In the genomic region with DNA sequence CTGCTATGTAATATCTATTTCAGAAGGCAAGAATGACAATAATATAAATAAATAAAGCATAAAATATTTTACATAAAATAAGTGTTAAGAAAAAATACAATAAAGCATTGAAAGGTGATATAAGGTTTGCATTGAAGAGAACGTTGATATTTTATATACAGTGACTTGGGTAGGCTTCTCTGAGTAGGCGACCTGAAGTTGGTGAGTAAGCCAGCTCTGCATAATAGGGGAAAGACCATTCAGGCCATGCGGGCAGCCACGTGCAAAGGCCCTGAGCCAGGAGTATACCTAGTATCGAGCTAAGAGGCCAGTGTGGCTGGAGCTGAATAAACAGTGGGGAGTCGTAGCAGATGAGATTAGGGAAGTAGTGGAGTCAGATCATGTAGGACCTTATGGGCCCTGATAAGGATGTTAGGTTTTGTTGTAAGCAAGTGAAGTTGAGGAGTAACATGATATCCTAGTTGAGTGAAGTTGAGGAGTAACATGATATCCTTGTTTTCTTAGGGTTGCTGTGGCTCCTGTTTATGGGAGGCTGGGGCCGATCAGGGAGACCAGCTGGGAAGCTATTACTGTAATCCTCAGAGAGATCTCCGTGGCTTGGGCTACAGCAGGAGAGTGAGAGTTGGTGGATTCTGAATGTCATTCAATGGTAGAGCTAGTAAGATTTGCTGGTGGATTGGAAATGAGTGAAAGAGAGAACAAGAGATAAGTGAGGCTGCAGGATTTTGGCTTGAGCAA, we compare ENCODE assay signal across 12 cellular contexts. TPM values are rescaled to one million over a fixed set of nuclear protein-coding genes. Genes with fewer than 3 reads are reported as not detected.
DNase-seq lines count a peak whose midpoint lies in the region; ATAC-seq and TF ChIP-seq lines count a peak whose summit lies in the region.
"Had no signal": no experiment of that assay in that cellular context is flagged by ENCODE, and none has a peak within 500 bp of the region (broad histone marks: within the 10 kb centered on the region; RNA-seq: fewer than 3 reads in every experiment).

No MANE protein-coding gene starts in this region.

- H3K9me2 ChIP-seq in GM23338 (ENCODE audit: insufficient read depth) = peaks cover 2% of the 10 kb centered on the region; the same call in 1 of the 2 replicates

- H3K36me3 ChIP-seq in GM23338 (ENCODE audit: insufficient read depth) (no peaks in the 10 kb centered on the region), spleen (no peaks in the 10 kb centered on the region)
- H3K36me3 ChIP-seq: heart left ventricle, uterus had no signal

- H3K79me2 ChIP-seq in GM23338 (replicated peaks; ENCODE audit: insufficient read depth) = no peaks in the 10 kb centered on the region

- peak; percentile 95 for ATAC-seq in GM23338
- ATAC-seq: activated naive CD4-positive, alpha-beta T cell treated with anti-CD3 and anti-CD28 coated beads, Interleukin-2, amount 50 U/mL, for 72 hours; heart left ventricle had no signal

- no peaks in the 10 kb centered on the region for H3K9me3 ChIP-seq in spleen
- H3K9me3 ChIP-seq: heart left ventricle, right atrium auricular region, uterus had no signal

- DNase-seq in GM23338 (ENCODE audit: low spot score) (peak; percentile 80), NCI-H2171 treated with DMSO at 0.1 percent for 48 hours (lab: John Stamatoyannopoulos, UW) (peak; percentile 98), choroid plexus epithelial cell (ENCODE audit: low read depth) (peak; percentile 61), progenitor cell of endocrine pancreas (ENCODE audit: low spot score, unreplicated experiment) (no peak), GF-D8 (lab: John Stamatoyannopoulos, UW) (no peak), GOT3 (lab: John Stamatoyannopoulos, UW) (no peak), spleen (no peak)
- no peak for DNase-seq in activated CD4-positive, alpha-beta T cell treated with anti-CD3 and anti-CD28 coated beads for 48 hours
- DNase-seq: heart left ventricle, uterus had no signal

- WGBS in spleen, 5 donors = 54 to 64% (median 63%) methylated on average over 8 of the region's 8 CpGs

- H3F3A ChIP-seq in GM23338 (replicated peaks; ENCODE audit: low read depth) = no peaks in the 10 kb centered on the region

- TF ChIP-seq CTCF in GM23338 (conservative IDR thresholded peaks at IDR 0.05; ENCODE audit: low read depth in 2 of 2) = no peak
- TF ChIP-seq CTCF in choroid plexus epithelial cell (conservative IDR thresholded peaks at IDR 0.05; ENCODE audit: low read depth, low read length) = no peak
- TF ChIP-seq CTCF in progenitor cell of endocrine pancreas (IDR thresholded peaks at IDR 0.05; ENCODE audit: unreplicated experiment) = no peak
- TF ChIP-seq CTCF in spleen (IDR thresholded peaks at IDR 0.05 in 8 of 11, conservative IDR thresholded peaks at IDR 0.05 in 3 of 11) = no peak

- no peak for TF ChIP-seq POLR2A in spleen (IDR thresholded peaks at IDR 0.05)

- H3K4me2 ChIP-seq in GM23338 = peak overlapping the region; percentile 36

- H3K4me3 ChIP-seq in GM23338 = no peak overlapping the region
- no peak overlapping the region for H3K4me3 ChIP-seq in choroid plexus epithelial cell (ENCODE audit: low read depth, low read length)
- no peak overlapping the region for H3K4me3 ChIP-seq in spleen
- H3K4me3 ChIP-seq: heart left ventricle, right atrium auricular region, uterus had no signal

- H3K36me3 Mint-ChIP-seq in GM23338 (ENCODE audit: low read depth) (peaks cover 30% of the 10 kb centered on the region), progenitor cell of endocrine pancreas (ENCODE audit: insufficient read depth) (peaks cover 12% of the 10 kb centered on the region)

- no peak overlapping the region for H3K27ac ChIP-seq in GM23338 (ENCODE audit: low read depth)
- H3K27ac ChIP-seq in spleen = no peak overlapping the region
- H3K27ac ChIP-seq: heart left ventricle, right atrium auricular region, uterus had no signal

- intact Hi-C loops in spleen (cut with DNase I; ENCODE audit: low total_unique reads) = no loop called here

- H3K27me3 Mint-ChIP-seq in GM23338 (ENCODE audit: insufficient read depth, low read depth, poor library complexity) (peaks cover 10% of the 10 kb centered on the region), progenitor cell of endocrine pancreas (no peaks in the 10 kb centered on the region)

- H3K4me1 Mint-ChIP-seq in GM23338 (peaks cover 43% of the 10 kb centered on the region), progenitor cell of endocrine pancreas (ENCODE audit: low read depth) (peaks cover 34% of the 10 kb centered on the region)

- H3K27me3 ChIP-seq in GM23338 (ENCODE audit: insufficient read depth) (no peaks in the 10 kb centered on the region), spleen (replicated peaks in 1 of 7) (peaks cover 0 to 5% (median 0%) of the 10 kb centered on the region in 7 donors)
- H3K27me3 ChIP-seq: heart left ventricle, right atrium auricular region, uterus had no signal

- peaks cover 5% of the 10 kb centered on the region; the same call in 1 of the 3 replicates for H3K9me3 Mint-ChIP-seq in GM23338
- H3K9me3 Mint-ChIP-seq in progenitor cell of endocrine pancreas (ENCODE audit: low read depth) = peaks cover 7% of the 10 kb centered on the region

- H3K4me1 ChIP-seq in GM23338 (ENCODE audit: insufficient read depth) (peaks cover 13% of the 10 kb centered on the region), spleen (no peaks in the 10 kb centered on the region)
- H3K4me1 ChIP-seq: heart left ventricle, uterus had no signal

- no peak overlapping the region for H2AFZ ChIP-seq in GM23338

- H3K4me3 Mint-ChIP-seq in GM23338 (peak overlapping the region; percentile 2; the same call in 2 of the 3 replicates), progenitor cell of endocrine pancreas (ENCODE audit: low read depth) (no peak overlapping the region)

- no peaks in the 10 kb centered on the region for H4K20me1 ChIP-seq in GM23338 (replicated peaks; ENCODE audit: insufficient read depth)

- peak overlapping the region; percentile 41; the same call in 1 of the 2 replicates for H3K27ac Mint-ChIP-seq in GM23338
- peak overlapping the region; percentile 60 for H3K27ac Mint-ChIP-seq in progenitor cell of endocrine pancreas
- H3K27ac Mint-ChIP-seq: activated naive CD4-positive, alpha-beta T cell treated with anti-CD3 and anti-CD28 coated beads, Interleukin-2, amount 50 U/mL, for 72 hours had no signal

TF ChIP-seq in GM23338, 12 proteins besides CTCF, POLR2A, EP300 and RAD21 (continues in another document):
- TF ChIP-seq, protein P1, sequence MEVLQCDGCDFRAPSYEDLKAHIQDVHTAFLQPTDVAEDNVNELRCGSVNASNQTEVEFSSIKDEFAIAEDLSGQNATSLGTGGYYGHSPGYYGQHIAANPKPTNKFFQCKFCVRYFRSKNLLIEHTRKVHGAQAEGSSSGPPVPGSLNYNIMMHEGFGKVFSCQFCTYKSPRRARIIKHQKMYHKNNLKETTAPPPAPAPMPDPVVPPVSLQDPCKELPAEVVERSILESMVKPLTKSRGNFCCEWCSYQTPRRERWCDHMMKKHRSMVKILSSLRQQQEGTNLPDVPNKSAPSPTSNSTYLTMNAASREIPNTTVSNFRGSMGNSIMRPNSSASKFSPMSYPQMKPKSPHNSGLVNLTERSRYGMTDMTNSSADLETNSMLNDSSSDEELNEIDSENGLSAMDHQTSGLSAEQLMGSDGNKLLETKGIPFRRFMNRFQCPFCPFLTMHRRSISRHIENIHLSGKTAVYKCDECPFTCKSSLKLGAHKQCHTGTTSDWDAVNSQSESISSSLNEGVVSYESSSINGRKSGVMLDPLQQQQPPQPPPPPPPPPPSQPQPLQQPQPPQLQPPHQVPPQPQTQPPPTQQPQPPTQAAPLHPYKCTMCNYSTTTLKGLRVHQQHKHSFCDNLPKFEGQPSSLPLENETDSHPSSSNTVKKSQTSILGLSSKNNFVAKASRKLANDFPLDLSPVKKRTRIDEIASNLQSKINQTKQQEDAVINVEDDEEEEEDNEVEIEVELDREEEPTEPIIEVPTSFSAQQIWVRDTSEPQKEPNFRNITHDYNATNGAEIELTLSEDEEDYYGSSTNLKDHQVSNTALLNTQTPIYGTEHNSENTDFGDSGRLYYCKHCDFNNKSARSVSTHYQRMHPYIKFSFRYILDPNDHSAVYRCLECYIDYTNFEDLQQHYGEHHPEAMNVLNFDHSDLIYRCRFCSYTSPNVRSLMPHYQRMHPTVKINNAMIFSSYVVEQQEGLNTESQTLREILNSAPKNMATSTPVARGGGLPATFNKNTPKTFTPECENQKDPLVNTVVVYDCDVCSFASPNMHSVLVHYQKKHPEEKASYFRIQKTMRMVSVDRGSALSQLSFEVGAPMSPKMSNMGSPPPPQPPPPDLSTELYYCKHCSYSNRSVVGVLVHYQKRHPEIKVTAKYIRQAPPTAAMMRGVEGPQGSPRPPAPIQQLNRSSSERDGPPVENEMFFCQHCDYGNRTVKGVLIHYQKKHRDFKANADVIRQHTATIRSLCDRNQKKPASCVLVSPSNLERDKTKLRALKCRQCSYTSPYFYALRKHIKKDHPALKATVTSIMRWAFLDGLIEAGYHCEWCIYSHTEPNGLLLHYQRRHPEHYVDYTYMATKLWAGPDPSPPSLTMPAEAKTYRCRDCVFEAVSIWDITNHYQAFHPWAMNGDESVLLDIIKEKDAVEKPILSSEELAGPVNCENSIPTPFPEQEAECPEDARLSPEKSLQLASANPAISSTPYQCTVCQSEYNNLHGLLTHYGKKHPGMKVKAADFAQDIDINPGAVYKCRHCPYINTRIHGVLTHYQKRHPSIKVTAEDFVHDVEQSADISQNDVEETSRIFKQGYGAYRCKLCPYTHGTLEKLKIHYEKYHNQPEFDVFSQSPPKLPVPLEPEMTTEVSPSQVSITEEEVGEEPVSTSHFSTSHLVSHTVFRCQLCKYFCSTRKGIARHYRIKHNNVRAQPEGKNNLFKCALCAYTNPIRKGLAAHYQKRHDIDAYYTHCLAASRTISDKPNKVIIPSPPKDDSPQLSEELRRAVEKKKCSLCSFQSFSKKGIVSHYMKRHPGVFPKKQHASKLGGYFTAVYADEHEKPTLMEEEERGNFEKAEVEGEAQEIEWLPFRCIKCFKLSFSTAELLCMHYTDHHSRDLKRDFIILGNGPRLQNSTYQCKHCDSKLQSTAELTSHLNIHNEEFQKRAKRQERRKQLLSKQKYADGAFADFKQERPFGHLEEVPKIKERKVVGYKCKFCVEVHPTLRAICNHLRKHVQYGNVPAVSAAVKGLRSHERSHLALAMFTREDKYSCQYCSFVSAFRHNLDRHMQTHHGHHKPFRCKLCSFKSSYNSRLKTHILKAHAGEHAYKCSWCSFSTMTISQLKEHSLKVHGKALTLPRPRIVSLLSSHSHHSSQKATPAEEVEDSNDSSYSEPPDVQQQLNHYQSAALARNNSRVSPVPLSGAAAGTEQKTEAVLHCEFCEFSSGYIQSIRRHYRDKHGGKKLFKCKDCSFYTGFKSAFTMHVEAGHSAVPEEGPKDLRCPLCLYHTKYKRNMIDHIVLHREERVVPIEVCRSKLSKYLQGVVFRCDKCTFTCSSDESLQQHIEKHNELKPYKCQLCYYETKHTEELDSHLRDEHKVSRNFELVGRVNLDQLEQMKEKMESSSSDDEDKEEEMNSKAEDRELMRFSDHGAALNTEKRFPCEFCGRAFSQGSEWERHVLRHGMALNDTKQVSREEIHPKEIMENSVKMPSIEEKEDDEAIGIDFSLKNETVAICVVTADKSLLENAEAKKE (CRISPR knock-in tag; IDR thresholded peaks at IDR 0.05) = peak; percentile 42; the same call in 1 of the 2 replicates

RNA-seq across cellular contexts. Expression of a gene that starts 22.0 kb away (rescaled TPM):
- total RNA-seq in GM23338 (2014; rRNA removed; shearing (Covaris generic)) = 11.8 and 12.7 TPM in 2 replicates
- 10.1 and 12.1 TPM in 2 replicates for polyA plus RNA-seq in GM23338 (2016; fragmentation: Nextera tagmentation; extraction: Ambion mirVana)
- 9.4 and 9.7 TPM in 2 replicates for total RNA-seq in progenitor cell of endocrine pancreas
- total RNA-seq in spleen = 1 to 10 TPM in 5 of 7 donors, under 1 TPM in 2; 0.34 to 2.9 (median 1.3) TPM
- polyA plus RNA-seq in spleen = 1 to 10 TPM in 1 of 3 donors, under 1 TPM in 2; 0.15 to 2.7 (median 0.64) TPM

Comparison
In these comparisons a context has a peak if more than half of its experiments do, and no peak if none do; other contexts are left out.
1. DNase-seq: peak in GM23338 (single experiment), NCI-H2171 treated with DMSO at 0.1 percent for 48 hours (single experiment) and choroid plexus epithelial cell (single experiment); none in progenitor cell of endocrine pancreas (single experiment), GF-D8 (single experiment), GOT3 (single experiment), spleen (single experiment) and activated CD4-positive, alpha-beta T cell treated with anti-CD3 and anti-CD28 coated beads for 48 hours (single experiment).